ENCODE assay signal across 8 cellular contexts in genomic region chr5:147453901-147454814, GRCh38. TPM values are rescaled to one million over a fixed set of nuclear protein-coding genes. Genes with fewer than 3 reads are reported as not detected.
A peak's percentile ranks its signal among the peaks of the same experiment; 100 is the strongest.
DNase-seq lines count a peak whose midpoint lies in the region; ATAC-seq and TF ChIP-seq lines count a peak whose summit lies in the region.

No MANE protein-coding gene starts in this region.

- H3K27ac ChIP-seq in HCT116 (ENCODE audit: low read depth, low read length): no peak overlapping the region
- no peak overlapping the region for H3K27ac ChIP-seq in MM.1S (ENCODE audit: low read length)
- peak overlapping the region; percentile 90 to 91 for H3K27ac ChIP-seq in SK-N-SH (ENCODE audit: low read depth in 2 of 2, low read length in 1 of 2)
- H3K27ac ChIP-seq in ovary: peak overlapping the region; percentile 80 to 92
- H3K27ac ChIP-seq in thymus (ENCODE audit: low read depth): no peak overlapping the region

- WGBS in SK-N-SH (ENCODE audit: low lambda C conversion rate): 10% methylated on average over 43 of the region's 54 CpGs
- WGBS in ovary, 3 donors: 1% methylated on average over 51 to 54 of the region's 54 CpGs
- 8% methylated on average over 54 of the region's 54 CpGs for WGBS in thymus

- H3K4me2 ChIP-seq in HCT116 (ENCODE audit: low read length) (peak overlapping the region; percentile 84), MM.1S (ENCODE audit: low read depth, low read length) (peak overlapping the region; percentile 99), SK-N-SH (peak overlapping the region; percentile 96)

- H3K4me3 Mint-ChIP-seq in activated naive CD8-positive, alpha-beta T cell treated with anti-CD3 and anti-CD28 coated beads for 36 hours: peak overlapping the region; percentile 86

- H3K27ac Mint-ChIP-seq in activated naive CD8-positive, alpha-beta T cell treated with anti-CD3 and anti-CD28 coated beads for 36 hours: no peak overlapping the region

- BruUV-seq in HCT116 (replicated peaks; lab: Mats Ljungman, UMichigan): no TSS peak

- no peaks in the 10 kb centered on the region for H3K9me2 ChIP-seq in HCT116 (ENCODE audit: insufficient read depth)
- H3K9me2 ChIP-seq in MM.1S (replicated peaks; ENCODE audit: insufficient read depth, low read length): no peaks in the 10 kb centered on the region
- no peaks in the 10 kb centered on the region for H3K9me2 ChIP-seq in SK-N-SH

- intact Hi-C loops in HCT116 (cut with micrococcal nuclease) (loop anchor here (1.0 kb wide), 1 partner anchor 124 kb away; no protein-coding TSS in a partner anchor), Right ventricle myocardium inferior (cut with DNase I) (loop anchor here (5.0 kb wide), 3 partner anchors 52 to 123 kb away; no protein-coding TSS in a partner anchor), ovary (cut with DNase I) (loop anchor here (2.0 to 10.0 kb wide), 9 partner anchors 51 to 227 kb away; no protein-coding TSS in a partner anchor)

- peaks cover 3% of the 10 kb centered on the region; the same call in 1 of the 2 replicates for H3K27me3 ChIP-seq in HCT116 (ENCODE audit: insufficient read depth, low read length)
- no peaks in the 10 kb centered on the region for H3K27me3 ChIP-seq in MM.1S (replicated peaks; ENCODE audit: insufficient read depth, low read length)
- no peaks in the 10 kb centered on the region for H3K27me3 ChIP-seq in SK-N-SH (ENCODE audit: insufficient read depth)
- H3K27me3 ChIP-seq in ovary: no peaks in the 10 kb centered on the region
- peaks cover 39% of the 10 kb centered on the region for H3K27me3 ChIP-seq in thymus (ENCODE audit: control insufficient read depth, insufficient read depth)

- H3K9me3 ChIP-seq in HCT116 (ENCODE audit: control insufficient read depth in 1 of 2, insufficient read depth in 1 of 2, low read depth in 1 of 2, low read length in 2 of 2) (no peaks in the 10 kb centered on the region), MM.1S (replicated peaks; ENCODE audit: insufficient read depth, low read length) (no peaks in the 10 kb centered on the region), SK-N-SH (no peaks in the 10 kb centered on the region), ovary (no peaks in the 10 kb centered on the region), thymus (ENCODE audit: control insufficient read depth) (no peaks in the 10 kb centered on the region)

- RAD21 ChIA-PET in HCT116 (lab: Charles Lee; ENCODE audit: low non-redundant PET in 1 of 2, low total read pairs in 2 of 2, uncharacterized antibody in 2 of 2, unreplicated experiment in 2 of 2): interaction anchor here in 1 of 2 experiments (0.6 to 0.7 kb wide), 3 partner anchors 117 to 1274 kb away, joined by 4 to 7 read pairs (median 6); no protein-coding TSS in a partner anchor

- CTCF ChIA-PET in HCT116 (lab: Charles Lee) (interaction anchor here (0.6 to 3.5 kb wide), 8 partner anchors 11 to 266 kb away, joined by 3 to 45 read pairs (median 4); no protein-coding TSS in a partner anchor), SK-N-SH (lab: Yijun Ruan, JAX) (interaction anchor here (0.5 to 8.8 kb wide), 36 partner anchors 9 to 554 kb away, joined by 3 to 118 read pairs (median 4); partner anchors contain the start of gene DPYSL3)

- peak; percentile 69 for TF ChIP-seq RAD21 in HCT116 (IDR thresholded peaks at IDR 0.05; ENCODE audit: low read depth)
- peak; percentile 82 for TF ChIP-seq RAD21 in SK-N-SH (IDR thresholded peaks at IDR 0.05; ENCODE audit: low read length)

- ATAC-seq in HCT116 (peak; percentile 87), Right ventricle myocardium inferior (peak; percentile 89)

- no peaks in the 10 kb centered on the region for H3K36me3 Mint-ChIP-seq in activated naive CD8-positive, alpha-beta T cell treated with anti-CD3 and anti-CD28 coated beads for 36 hours

- DNase-seq in GDM1 (lab: John Stamatoyannopoulos, UW) (peak; percentile 32), HCT116 (ENCODE audit: low read depth, low spot score) (peak; percentile 58), MM.1S (peak; percentile 87), SK-N-SH (peak; percentile 96), Right ventricle myocardium inferior (ENCODE audit: missing footprints) (peak; percentile 93), ovary (peak; percentile 94 to 97 (median 96))
- peak; percentile 79 for DNase-seq in activated naive CD8-positive, alpha-beta T cell treated with anti-CD3 and anti-CD28 coated beads for 36 hours

- H3K79me2 ChIP-seq in HCT116 (ENCODE audit: insufficient read depth, low read length) (no peaks in the 10 kb centered on the region), MM.1S (ENCODE audit: low read length) (no peaks in the 10 kb centered on the region), SK-N-SH (ENCODE audit: insufficient read depth) (peaks cover 53% of the 10 kb centered on the region)

- TF ChIP-seq POLR2A in HCT116 (IDR thresholded peaks at IDR 0.05; ENCODE audit: borderline replicate concordance, extremely low read depth, insufficient read depth, insufficient read length): no peak
- peak; percentile 56 for TF ChIP-seq POLR2A in ovary (IDR thresholded peaks at IDR 0.05)

- peak overlapping the region; percentile 28 for H3K9ac ChIP-seq in HCT116 (ENCODE audit: low read length)
- H3K9ac ChIP-seq in MM.1S (ENCODE audit: low read length): peak overlapping the region; percentile 47; the same call in 1 of the 2 replicates
- peak overlapping the region; percentile 93 for H3K9ac ChIP-seq in SK-N-SH

- POLR2A ChIA-PET in HCT116 (lab: Charles Lee) (interaction anchor here (0.8 to 1.7 kb wide), 2 partner anchors 51 to 124 kb away, joined by 3 to 7 read pairs; no protein-coding TSS in a partner anchor), SK-N-SH (lab: Yijun Ruan, JAX) (no interaction called here)

- no peak; a peak in 1 of 4 replicates for TF ChIP-seq EP300 in SK-N-SH (IDR thresholded peaks at IDR 0.05; ENCODE audit: borderline replicate concordance in 1 of 2, low read depth in 1 of 2, low read length in 1 of 2)
- no peak for TF ChIP-seq EP300 in ovary (IDR thresholded peaks at IDR 0.05)

- H3K27me3 Mint-ChIP-seq in activated naive CD8-positive, alpha-beta T cell treated with anti-CD3 and anti-CD28 coated beads for 36 hours: peaks cover 87% of the 10 kb centered on the region

- H4K20me1 ChIP-seq in HCT116 (ENCODE audit: insufficient read depth) (no peaks in the 10 kb centered on the region), MM.1S (ENCODE audit: insufficient read depth, low read length) (no peaks in the 10 kb centered on the region), SK-N-SH (ENCODE audit: insufficient read depth) (peaks cover 29% of the 10 kb centered on the region)

- no peaks in the 10 kb centered on the region for H3K36me3 ChIP-seq in HCT116 (ENCODE audit: control insufficient read depth in 1 of 2, insufficient read depth in 2 of 2, low read length in 2 of 2)
- no peaks in the 10 kb centered on the region for H3K36me3 ChIP-seq in MM.1S (replicated peaks; ENCODE audit: insufficient read depth, low read length)
- peaks cover 0 to 7% of the 10 kb centered on the region in 2 experiments for H3K36me3 ChIP-seq in SK-N-SH (replicated peaks in 1 of 2; ENCODE audit: control insufficient read depth in 1 of 2, insufficient read depth in 2 of 2, low read length in 1 of 2)
- no peaks in the 10 kb centered on the region for H3K36me3 ChIP-seq in ovary
- no peaks in the 10 kb centered on the region for H3K36me3 ChIP-seq in thymus (ENCODE audit: control insufficient read depth, insufficient read depth)

- H3K9me3 Mint-ChIP-seq in activated naive CD8-positive, alpha-beta T cell treated with anti-CD3 and anti-CD28 coated beads for 36 hours: no peaks in the 10 kb centered on the region

- H3K4me3 ChIP-seq in HCT116 (replicated peaks in 1 of 2; ENCODE audit: low read depth in 1 of 2, low read length in 2 of 2) (peak overlapping the region; percentile 49 to 59), MM.1S (ENCODE audit: low read length) (peak overlapping the region; percentile 74), SK-N-SH (ENCODE audit: low read depth in 2 of 2, low read length in 1 of 2) (peak overlapping the region; percentile 85 to 87), ovary (peak overlapping the region; percentile 80), thymus (ENCODE audit: low read length) (peak overlapping the region; percentile 59)

- H2AFZ ChIP-seq in HCT116 (ENCODE audit: low read depth, low read length, poor library complexity, severe bottlenecking) (no peak overlapping the region), MM.1S (ENCODE audit: low read length) (peak overlapping the region; percentile 78), SK-N-SH (ENCODE audit: low read depth) (peak overlapping the region; percentile 84)

- peaks cover 7% of the 10 kb centered on the region for H3K4me1 Mint-ChIP-seq in activated naive CD8-positive, alpha-beta T cell treated with anti-CD3 and anti-CD28 coated beads for 36 hours

- TF ChIP-seq CTCF in HCT116 (IDR thresholded peaks at IDR 0.05 in 2 of 3, conservative IDR thresholded peaks at IDR 0.05 in 1 of 3; ENCODE audit: borderline replicate concordance in 1 of 3, insufficient read depth in 1 of 3, low read depth in 2 of 3, low read length in 2 of 3): peak; percentile 78 to 92 (median 89)
- peak; percentile 84 for TF ChIP-seq CTCF in MM.1S (IDR thresholded peaks at IDR 0.05; ENCODE audit: low read length)
- peak; percentile 97 for TF ChIP-seq CTCF in SK-N-SH (IDR thresholded peaks at IDR 0.05)
- peak; percentile 86 to 89 (median 86) for TF ChIP-seq CTCF in ovary (IDR thresholded peaks at IDR 0.05)

- H3F3A ChIP-seq in MM.1S (ENCODE audit: insufficient read depth, low read length): no peaks in the 10 kb centered on the region
- H3F3A ChIP-seq in SK-N-SH (replicated peaks; ENCODE audit: insufficient read depth): peaks cover 17% of the 10 kb centered on the region

- H3K4me1 ChIP-seq in HCT116 (ENCODE audit: control insufficient read depth in 1 of 2, insufficient read depth in 2 of 2, low read length in 2 of 2) (peaks cover 0 to 7% of the 10 kb centered on the region in 2 experiments; a peak in 2 of 4 replicates), MM.1S (ENCODE audit: low read length) (peaks cover 12% of the 10 kb centered on the region; the same call in 1 of the 2 replicates), SK-N-SH (ENCODE audit: control insufficient read depth in 1 of 2, insufficient read depth in 2 of 2, low read depth in 1 of 2, low read length in 1 of 2) (peaks cover 20 to 29% of the 10 kb centered on the region in 2 experiments), ovary (ENCODE audit: insufficient read depth) (peaks cover 17% of the 10 kb centered on the region), thymus (ENCODE audit: control insufficient read depth, insufficient read depth, low read length) (peaks cover 3% of the 10 kb centered on the region)

TF ChIP-seq in HCT116, 20 proteins besides CTCF, POLR2A, EP300 and RAD21 (continues in another document):
- no peak for TF ChIP-seq ZFX (IDR thresholded peaks at IDR 0.05)

TF ChIP-seq in SK-N-SH, 30 proteins besides CTCF, POLR2A, EP300 and RAD21 (continues in another document):
- peak; percentile 24; the same call in 1 of the 2 replicates for TF ChIP-seq FOSL2 (IDR thresholded peaks at IDR 0.05; ENCODE audit: borderline replicate concordance, low read depth)

RNA-seq across cellular contexts. Expression of gene DPYSL3, which starts 55.7 kb away (rescaled TPM):
- 17.2 TPM for total RNA-seq in HCT116 (2021; ENCODE audit: unreplicated experiment)
- polyA plus RNA-seq in HCT116 (2012): 9.1 and 11.4 TPM in 2 replicates
- polyA plus RNA-seq in SK-N-SH (2012; rRNA removed): 123 and 150 TPM in 2 replicates
- polyA plus RNA-seq in SK-N-SH (2012; cell fraction: cytosol; rRNA removed): 117 and 131 TPM in 2 replicates
- 176 and 191 TPM in 2 replicates for polyA plus RNA-seq in SK-N-SH (2012; cell fraction: nucleus; rRNA removed)
- under 1 TPM; 0.28 to 0.41 TPM for total RNA-seq in activated naive CD8-positive, alpha-beta T cell treated with anti-CD3 and anti-CD28 coated beads for 36 hours
- 22.1 TPM for total RNA-seq in Right ventricle myocardium inferior
- 100 to 1,000 TPM in 5 of 7 donors, 10 to 100 TPM in 2; 77.9 to 219 (median 155) TPM for total RNA-seq in ovary
- 100 to 1,000 TPM; 159 to 606 TPM for polyA plus RNA-seq in ovary
- polyA plus RNA-seq in thymus: 9.2 TPM

Comparison
In these comparisons a context has a peak if more than half of its experiments do, and no peak if none do; other contexts are left out.
1. DNase-seq: peak in every context shown above with its lines; median percentile 96 in SK-N-SH; 96 in ovary; 93 in Right ventricle myocardium inferior; 87 in MM.1S; 79 in activated naive CD8-positive, alpha-beta T cell treated with anti-CD3 and anti-CD28 coated beads for 36 hours; 58 in HCT116; 32 in GDM1.
2. H3K27ac ChIP-seq: peak in SK-N-SH (2 of 2) and ovary (2 of 2); none in HCT116 (single experiment), MM.1S (single experiment) and thymus (single experiment).
3. H3K9ac ChIP-seq: peak in every context shown above with its lines; median percentile 93 in SK-N-SH; 47 in MM.1S; 28 in HCT116.
4. RNA of gene DPYSL3, which starts 55.7 kb away (total RNA-seq): 77.9 to 219 TPM in ovary, 22.1 TPM in Right ventricle myocardium inferior (single experiment) and 17.2 TPM in HCT116 (single experiment); 0.28 to 0.41 TPM in activated naive CD8-positive, alpha-beta T cell treated with anti-CD3 and anti-CD28 coated beads for 36 hours; every median in the first group is over 10 times any median in the second.
5. Peak in every context shown above with its lines, with median percentiles within 50 percentile points of each other: H3K4me2 ChIP-seq, H3K4me3 ChIP-seq and CTCF ChIP-seq.